In the genomic region with DNA sequence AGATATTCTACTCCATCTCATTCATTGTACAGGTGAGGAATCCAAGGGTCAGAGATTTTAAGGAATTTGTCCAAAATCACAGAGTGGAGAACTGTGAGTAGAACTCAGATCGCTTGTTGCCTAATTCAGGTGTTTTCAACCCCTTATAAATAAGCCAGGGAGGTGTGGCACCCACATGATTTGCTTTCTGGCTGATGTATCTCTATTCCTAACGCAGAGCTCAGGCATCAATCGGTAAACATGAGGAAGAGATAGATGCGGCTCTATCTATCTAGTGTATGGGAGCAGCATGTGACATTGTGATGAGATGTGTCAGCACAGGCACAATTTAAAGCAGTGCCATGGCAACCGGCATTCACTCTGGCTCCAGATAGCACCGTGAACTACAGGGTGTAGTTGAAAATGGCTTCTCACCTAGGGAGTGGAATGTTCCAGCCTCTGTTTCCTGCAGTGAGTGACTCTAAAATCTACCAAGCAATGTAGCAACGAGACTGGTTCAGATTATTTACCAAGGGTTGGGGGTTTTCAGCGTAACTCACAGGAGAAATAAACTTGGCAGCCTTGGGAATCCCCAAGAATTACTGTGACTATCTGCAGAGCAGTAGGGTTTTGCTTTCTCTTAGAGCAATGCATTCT, we compare ENCODE assay signal across 1 cellular context.
TF ChIP-seq lines count a peak whose summit lies in the region.

No MANE protein-coding gene starts in this region.

TF ChIP-seq in HEK293, 187 proteins besides CTCF, POLR2A, EP300 and RAD21 (continued from another document):
- TF ChIP-seq, protein P1, sequence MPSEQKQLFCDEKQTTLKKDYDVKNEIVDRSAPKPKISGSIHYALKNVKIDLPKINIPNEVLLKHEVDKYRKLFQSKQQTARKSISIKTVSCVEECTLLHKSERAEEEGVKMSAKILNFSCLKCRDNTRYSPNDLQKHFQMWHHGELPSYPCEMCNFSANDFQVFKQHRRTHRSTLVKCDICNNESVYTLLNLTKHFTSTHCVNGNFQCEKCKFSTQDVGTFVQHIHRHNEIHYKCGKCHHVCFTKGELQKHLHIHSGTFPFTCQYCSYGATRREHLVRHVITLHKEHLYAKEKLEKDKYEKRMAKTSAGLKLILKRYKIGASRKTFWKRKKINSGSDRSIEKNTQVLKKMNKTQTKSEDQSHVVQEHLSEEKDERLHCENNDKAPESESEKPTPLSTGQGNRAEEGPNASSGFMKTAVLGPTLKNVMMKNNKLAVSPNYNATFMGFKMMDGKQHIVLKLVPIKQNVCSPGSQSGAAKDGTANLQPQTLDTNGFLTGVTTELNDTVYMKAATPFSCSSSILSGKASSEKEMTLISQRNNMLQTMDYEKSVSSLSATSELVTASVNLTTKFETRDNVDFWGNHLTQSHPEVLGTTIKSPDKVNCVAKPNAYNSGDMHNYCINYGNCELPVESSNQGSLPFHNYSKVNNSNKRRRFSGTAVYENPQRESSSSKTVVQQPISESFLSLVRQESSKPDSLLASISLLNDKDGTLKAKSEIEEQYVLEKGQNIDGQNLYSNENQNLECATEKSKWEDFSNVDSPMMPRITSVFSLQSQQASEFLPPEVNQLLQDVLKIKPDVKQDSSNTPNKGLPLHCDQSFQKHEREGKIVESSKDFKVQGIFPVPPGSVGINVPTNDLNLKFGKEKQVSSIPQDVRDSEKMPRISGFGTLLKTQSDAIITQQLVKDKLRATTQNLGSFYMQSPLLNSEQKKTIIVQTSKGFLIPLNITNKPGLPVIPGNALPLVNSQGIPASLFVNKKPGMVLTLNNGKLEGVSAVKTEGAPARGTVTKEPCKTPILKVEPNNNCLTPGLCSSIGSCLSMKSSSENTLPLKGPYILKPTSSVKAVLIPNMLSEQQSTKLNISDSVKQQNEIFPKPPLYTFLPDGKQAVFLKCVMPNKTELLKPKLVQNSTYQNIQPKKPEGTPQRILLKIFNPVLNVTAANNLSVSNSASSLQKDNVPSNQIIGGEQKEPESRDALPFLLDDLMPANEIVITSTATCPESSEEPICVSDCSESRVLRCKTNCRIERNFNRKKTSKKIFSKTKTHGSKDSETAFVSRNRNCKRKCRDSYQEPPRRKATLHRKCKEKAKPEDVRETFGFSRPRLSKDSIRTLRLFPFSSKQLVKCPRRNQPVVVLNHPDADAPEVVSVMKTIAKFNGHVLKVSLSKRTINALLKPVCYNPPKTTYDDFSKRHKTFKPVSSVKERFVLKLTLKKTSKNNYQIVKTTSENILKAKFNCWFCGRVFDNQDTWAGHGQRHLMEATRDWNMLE (tag by site-specific recombination; conservative IDR thresholded peaks at IDR 0.05; ENCODE audit: low read depth) = 0 out of 2 replicates have a peak, but pooled peaks have one; percentile 5
- TF ChIP-seq KLF9 (tag by site-specific recombination; IDR thresholded peaks at IDR 0.05; ENCODE audit: low read depth) (peak; percentile 34; the same call in 1 of the 2 replicates), GLIS2 (tag by site-specific recombination; IDR thresholded peaks at IDR 0.05) (no peak), YY1 (tag by site-specific recombination; IDR thresholded peaks at IDR 0.05) (0 out of 2 replicates have a peak, but pooled peaks have one; percentile 13), ZBTB17 (tag by site-specific recombination; IDR thresholded peaks at IDR 0.05) (peak; percentile 80), ZNF366 (tag by site-specific recombination; conservative IDR thresholded peaks at IDR 0.05) (peak; percentile 37; the same call in 1 of the 2 replicates)
